ENCODE assay signal across 7 cellular contexts in the genomic region with DNA sequence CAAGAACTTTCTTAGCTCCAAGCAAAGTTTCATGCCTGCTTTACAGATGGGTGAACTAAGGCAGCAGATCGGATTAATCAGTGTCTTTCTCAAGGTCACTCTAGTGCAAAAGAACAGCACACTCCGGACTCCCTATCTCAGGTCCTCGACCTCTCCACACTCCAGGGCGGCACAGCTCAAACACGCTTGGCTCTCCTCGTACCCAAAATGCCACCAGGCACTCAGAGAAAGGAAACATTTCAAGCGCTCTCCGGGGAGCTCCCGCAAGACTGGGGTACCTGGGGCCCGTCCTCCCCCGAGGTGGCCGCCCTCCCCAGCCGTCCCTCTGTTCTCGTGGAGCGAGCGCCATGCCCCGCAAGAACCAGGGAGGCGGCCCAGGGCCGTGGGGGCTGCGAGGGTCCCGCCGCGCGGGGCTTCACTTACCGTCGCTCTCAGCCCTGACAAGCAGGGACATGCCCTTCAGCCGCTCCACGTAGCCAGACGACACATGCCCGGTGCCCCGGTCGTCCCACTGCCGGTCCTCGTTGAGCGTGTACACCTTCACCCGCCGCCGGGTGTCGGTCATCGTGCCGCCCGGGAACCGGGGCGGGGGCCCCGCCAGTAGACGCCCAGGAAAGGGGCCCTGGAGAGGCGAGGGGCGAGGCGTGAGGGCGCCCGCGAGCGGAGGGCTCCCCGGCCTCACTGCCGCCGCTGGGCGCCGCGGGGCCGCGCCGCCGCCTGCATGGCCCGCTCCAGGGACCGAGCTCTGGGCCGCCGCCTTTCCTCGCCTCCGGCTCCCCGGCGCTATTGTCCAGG. TPM values are rescaled to one million over a fixed set of nuclear protein-coding genes. Genes with fewer than 3 reads are reported as not detected.
DNase-seq lines count a peak whose midpoint lies in the region; ATAC-seq and TF ChIP-seq lines count a peak whose summit lies in the region.

No MANE protein-coding gene starts in this region.

- H3K27ac Mint-ChIP-seq in neural crest cell (ENCODE audit: unreplicated experiment), result peak overlapping the region; percentile 96

- H3K4me1 ChIP-seq in thymus (ENCODE audit: control insufficient read depth, insufficient read depth, low read length), result peaks cover 9% of the 10 kb centered on the region

- no peaks in the 10 kb centered on the region for H3K27me3 Mint-ChIP-seq in neural crest cell (ENCODE audit: low read depth)

- H3K9me3 ChIP-seq in thymus (ENCODE audit: control insufficient read depth), result no peaks in the 10 kb centered on the region

- peak; percentile 32 for DNase-seq in NCI-H748 treated with DMSO at 0.1 percent for 48 hours (lab: John Stamatoyannopoulos, UW)
- peak; percentile 8 to 34 for DNase-seq in activated T-helper 1 cell treated with anti-CD3 and anti-CD28 coated beads, Interleukin-2, amount 50 U/mL, for 16 hours (ENCODE audit: low read depth in 1 of 2, low spot score in 1 of 2)
- DNase-seq in fibroblast of the aortic adventitia (ENCODE audit: low read depth), result peak; percentile 16
- peak; percentile 18 for DNase-seq in neural crest cell (ENCODE audit: low read depth, low spot score)

- H3K27me3 ChIP-seq in thymus (ENCODE audit: control insufficient read depth, insufficient read depth), result no peaks in the 10 kb centered on the region

- under 1% methylated on average over 71 of the region's 71 CpGs for WGBS in thymus

- no peaks in the 10 kb centered on the region for H3K9me3 Mint-ChIP-seq in neural crest cell

- peak overlapping the region; percentile 100 for H3K27ac ChIP-seq in thymus (ENCODE audit: low read depth)

- H3K4me3 Mint-ChIP-seq in neural crest cell, result peak overlapping the region; percentile 98

- TF ChIP-seq CTCF in fibroblast of the aortic adventitia (IDR thresholded peaks at IDR 0.05; ENCODE audit: insufficient read depth, low read length), result no peak
- no peak for TF ChIP-seq CTCF in neural crest cell (conservative IDR thresholded peaks at IDR 0.05)

- peaks cover 8% of the 10 kb centered on the region for H3K36me3 ChIP-seq in thymus (ENCODE audit: control insufficient read depth, insufficient read depth)

- H3K4me1 Mint-ChIP-seq in neural crest cell, result peaks cover 27% of the 10 kb centered on the region

- H3K36me3 Mint-ChIP-seq in neural crest cell (ENCODE audit: low read depth), result peaks cover 6% of the 10 kb centered on the region

- H3K4me3 ChIP-seq in fibroblast of the aortic adventitia (ENCODE audit: low read depth, low read length), result peak overlapping the region; percentile 92
- peak overlapping the region; percentile 98 for H3K4me3 ChIP-seq in thymus (ENCODE audit: low read length)

- ATAC-seq in GM18861 (IDR thresholded peaks at IDR 0.05; ENCODE audit: unreplicated experiment) (peak; percentile 6), HG02970 (IDR thresholded peaks at IDR 0.05; ENCODE audit: low FRiP score, unreplicated experiment) (peak; percentile 17)

RNA-seq across cellular contexts. Expression of gene PPP4R3A, which starts 0.8 kb away (rescaled TPM):
- total RNA-seq in fibroblast of the aortic adventitia (ENCODE audit: low replicate concordance), result 51.9 and 59.4 TPM in 2 replicates
- 111 TPM in 2 replicates for total RNA-seq in neural crest cell
- 111 TPM for polyA plus RNA-seq in thymus

Comparison
In these comparisons a context has a peak if more than half of its experiments do, and no peak if none do; other contexts are left out.
1. Peak in every context shown above with its lines: DNase-seq, ATAC-seq, H3K4me3 ChIP-seq and H3K27ac ChIP-seq.